Comparison of ENCODE assay signal across 8 cellular contexts in genomic region chrX:16869393-16870094, GRCh38. TPM values are rescaled to one million over a fixed set of nuclear protein-coding genes. Genes with fewer than 3 reads are reported as not detected.
DNase-seq lines count a peak whose midpoint lies in the region; ATAC-seq and TF ChIP-seq lines count a peak whose summit lies in the region.

No MANE protein-coding gene starts in this region.

- H3K27ac ChIP-seq in trophoblast cell (ENCODE audit: low read depth, low read length), result peak overlapping the region; percentile 98

- no peak for TF ChIP-seq CTCF in AG10803 (conservative IDR thresholded peaks at IDR 0.05; ENCODE audit: low read length)

- H2AK5ac ChIP-seq in trophoblast cell (ENCODE audit: low read length), result peak overlapping the region; percentile 79

- H4K8ac ChIP-seq in trophoblast cell (ENCODE audit: low read depth, low read length), result peak overlapping the region; percentile 99

- H3K4ac ChIP-seq in trophoblast cell (ENCODE audit: low read depth, low read length), result peak overlapping the region; percentile 99

- H3K9me3 ChIP-seq in trophoblast cell (ENCODE audit: insufficient read depth, low read depth, low read length), result no peaks in the 10 kb centered on the region

- H4K91ac ChIP-seq in trophoblast cell (ENCODE audit: low read depth, low read length), result peak overlapping the region; percentile 90

- H3K4me2 ChIP-seq in trophoblast cell (ENCODE audit: low read length), result peak overlapping the region; percentile 70

- H4K12ac ChIP-seq in trophoblast cell (ENCODE audit: low read depth, low read length), result peak overlapping the region; percentile 98

- H3K9ac ChIP-seq in trophoblast cell (ENCODE audit: low read length), result peak overlapping the region; percentile 92

- peaks cover 13% of the 10 kb centered on the region for H3K79me2 ChIP-seq in trophoblast cell (ENCODE audit: control insufficient read depth, insufficient read depth, low read length, poor library complexity)

- peak overlapping the region; percentile 78 for H2AFZ ChIP-seq in trophoblast cell (ENCODE audit: insufficient read depth, low read length, poor library complexity)

- peaks cover 0 to 4% of the 10 kb centered on the region in 2 experiments for H3K4me1 ChIP-seq in trophoblast cell (ENCODE audit: control insufficient read depth in 1 of 2, insufficient read depth in 2 of 2, low read length in 2 of 2)

- peak overlapping the region; percentile 98 for H3K14ac ChIP-seq in trophoblast cell (ENCODE audit: low read length)

- no peak overlapping the region for H3K23ac ChIP-seq in trophoblast cell (ENCODE audit: low read length)

- H2BK120ac ChIP-seq in trophoblast cell (ENCODE audit: insufficient read depth, low read length, poor library complexity), result peak overlapping the region; percentile 97

- peaks cover 8% of the 10 kb centered on the region for H3K79me1 ChIP-seq in trophoblast cell (ENCODE audit: low read length)

- peak; percentile 32 for DNase-seq in AG10803 (ENCODE audit: low read depth)
- peak; percentile 27 for DNase-seq in NOMO-1 treated with dmso at 0.1 percent for 144 hours (lab: John Stamatoyannopoulos, UW; ENCODE audit: unreplicated experiment)
- DNase-seq in activated naive CD4-positive, alpha-beta T cell (lab: John Stamatoyannopoulos, UW), result peak in 3 of 4 experiments; percentile 35 to 55 (median 40)
- DNase-seq in glomerular visceral epithelial cell (ENCODE audit: extremely low spot score), result peak; percentile 58
- DNase-seq in trophoblast cell, result peak in 1 of 2 donors; percentile 35
- no peak for DNase-seq in foreskin melanocyte

- H3K4me3 ChIP-seq in AG10803 (ENCODE audit: low read length) (peak overlapping the region; percentile 73), trophoblast cell (ENCODE audit: low read depth, low read length) (peak overlapping the region; percentile 94)

- H3K27me3 ChIP-seq in trophoblast cell (ENCODE audit: insufficient read depth, low read length), result no peaks in the 10 kb centered on the region

- no CpG with 5 or more reads among the region's 92 CpGs for WGBS in trophoblast cell (ENCODE audit: extremely low coverage, insufficient coverage, insufficient read length)

- peak overlapping the region; percentile 40 for H2BK12ac ChIP-seq in trophoblast cell (ENCODE audit: low read length)

- H2BK5ac ChIP-seq in trophoblast cell (ENCODE audit: low read depth, low read length, poor library complexity), result peak overlapping the region; percentile 96

- ATAC-seq in GM18907 (IDR thresholded peaks at IDR 0.05; ENCODE audit: unreplicated experiment) (peak; percentile 40), HG03108 (IDR thresholded peaks at IDR 0.05; ENCODE audit: unreplicated experiment) (peak; percentile 38)

- peak overlapping the region; percentile 99 for H3K18ac ChIP-seq in trophoblast cell (ENCODE audit: low read length)

- no peaks in the 10 kb centered on the region for H3K36me3 ChIP-seq in trophoblast cell (ENCODE audit: control insufficient read depth in 1 of 2, insufficient read depth in 2 of 2, low read length in 2 of 2)

RNA-seq across cellular contexts. Expression of gene RBBP7, which starts 0.6 kb away (rescaled TPM):
- polyA plus RNA-seq in trophoblast cell (2013), result 199 and 211 TPM in 2 replicates
